9 cellular contexts compared by ENCODE assay signal in the genomic region with DNA sequence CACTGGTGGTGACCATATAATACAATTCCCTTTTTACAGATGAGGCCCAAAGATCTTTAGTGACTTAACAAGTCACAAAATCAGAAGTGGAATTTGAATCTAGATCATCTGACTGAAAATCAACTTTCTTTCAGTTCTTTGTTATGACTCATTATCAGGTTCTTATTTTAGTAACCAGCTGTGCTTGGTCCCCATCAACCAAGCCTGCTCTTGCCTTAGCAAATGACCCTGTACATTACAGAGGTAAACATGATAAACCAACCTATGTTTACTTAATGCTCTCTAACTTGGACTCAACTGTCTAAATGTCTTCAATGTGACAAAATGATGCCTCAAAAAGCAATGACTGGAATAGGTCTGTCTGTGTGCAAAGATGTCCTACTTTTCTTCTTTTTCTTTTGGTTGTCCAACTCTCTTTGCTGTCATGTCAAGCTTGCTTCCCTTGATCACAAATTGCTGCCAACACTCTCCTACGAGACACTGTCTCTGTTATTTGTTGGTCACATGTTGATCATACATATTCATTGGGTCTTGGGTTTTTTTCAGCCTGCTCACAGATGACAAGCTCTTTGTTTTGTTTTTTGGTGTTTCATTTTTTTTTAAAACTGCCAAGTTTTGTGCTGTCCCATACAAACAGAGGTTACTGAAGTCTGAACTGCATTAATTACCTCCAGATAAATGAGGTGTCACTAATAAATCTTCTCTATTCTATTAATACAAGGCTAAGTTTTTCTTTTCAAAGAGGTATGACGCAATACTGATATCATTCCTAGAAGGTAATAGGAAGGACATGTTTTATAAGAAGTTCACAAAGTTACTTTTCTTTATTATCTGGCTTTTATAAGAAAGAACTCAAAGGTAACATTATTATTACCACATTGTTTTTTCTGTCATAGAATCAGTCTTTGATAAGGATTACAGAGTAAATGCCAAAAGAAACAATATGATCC.
DNase-seq lines count a peak whose midpoint lies in the region; ATAC-seq, FAIRE-seq and TF ChIP-seq lines count a peak whose summit lies in the region.
"Had no signal": no experiment of that assay in that cellular context is flagged by ENCODE, and none has a peak within 500 bp of the region (broad histone marks: within the 10 kb centered on the region; RNA-seq: fewer than 3 reads in every experiment).

No MANE protein-coding gene starts in this region.

- ATAC-seq in GM21367 (IDR thresholded peaks at IDR 0.05; ENCODE audit: unreplicated experiment) (peak; percentile 91), HG03135 (IDR thresholded peaks at IDR 0.05; ENCODE audit: unreplicated experiment) (peak; percentile 90)

- peak; percentile 57 for FAIRE-seq in GM18507 (lab: Jason Lieb, UNC)

- CTCF ChIA-PET in HEK293T (lab: Yijun Ruan, JAX), result interaction anchor here (0.7 kb wide), 1 partner anchor 142 kb away, joined by 3 read pairs; no protein-coding TSS in a partner anchor

- POLR2A ChIA-PET in HEK293T (lab: Yijun Ruan, JAX), result no interaction called here

- DNase-seq in GM18507 (ENCODE audit: extremely low spot score, insufficient read length, low read depth), result no peak
- peak; percentile 24 for DNase-seq in fibroblast of peridontal ligament (ENCODE audit: extremely low read depth)
- DNase-seq in HEK293T (ENCODE audit: extremely low spot score), result no peak
- DNase-seq in mucosa of gallbladder (ENCODE audit: low spot score), result no peak
- no peak for DNase-seq in NCI-H146 (lab: John Stamatoyannopoulos, UW)
- DNase-seq in activated CD4-positive, alpha-beta T cell treated with anti-CD3 and anti-CD28 coated beads for 4 hours, result no peak
- DNase-seq: KG1 had no signal

TF ChIP-seq in HEK293T, 16 proteins besides CTCF, POLR2A, EP300 and RAD21:
- no peak for TF ChIP-seq FOXM1 (IDR thresholded peaks at IDR 0.05; ENCODE audit: borderline replicate concordance)
- TF ChIP-seq ZNF384 (IDR thresholded peaks at IDR 0.05), result no peak
- no peak for TF ChIP-seq FOXK2 (IDR thresholded peaks at IDR 0.05)
- no peak for TF ChIP-seq SP1 (IDR thresholded peaks at IDR 0.05)
